Comparison of ENCODE assay signal across 1 cellular context in the genomic region with DNA sequence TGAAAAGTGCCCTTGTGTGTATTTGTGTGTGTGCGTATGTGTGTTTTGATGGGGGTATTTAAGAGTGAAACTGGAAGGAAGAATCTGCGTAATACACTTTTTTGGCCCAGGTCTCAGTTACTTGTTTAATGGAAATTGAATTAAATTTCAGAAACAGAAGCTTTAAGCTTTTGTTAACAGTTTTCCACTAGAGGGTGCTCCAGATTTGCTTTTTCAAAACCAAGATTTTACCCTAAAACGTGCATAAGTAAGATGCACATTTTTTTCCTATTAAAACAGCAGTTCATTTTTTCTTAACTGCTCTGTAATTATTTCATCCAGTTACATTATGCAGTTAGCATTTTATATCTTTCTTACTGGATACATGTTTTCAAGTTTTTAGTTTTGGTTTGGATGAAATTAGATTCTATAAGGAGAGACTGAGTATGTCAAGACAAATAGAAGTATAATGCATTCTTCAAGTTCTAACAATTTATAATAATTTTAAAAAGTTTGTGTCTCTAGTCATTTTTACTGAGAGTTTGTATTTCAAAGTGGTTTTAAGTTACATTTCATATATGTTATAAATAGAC.
TF ChIP-seq lines count a peak whose summit lies in the region.

No MANE protein-coding gene starts in this region.

TF ChIP-seq in liver, 16 proteins besides CTCF, POLR2A, EP300 and RAD21 (continued from another document):
- TF ChIP-seq, protein P1, sequence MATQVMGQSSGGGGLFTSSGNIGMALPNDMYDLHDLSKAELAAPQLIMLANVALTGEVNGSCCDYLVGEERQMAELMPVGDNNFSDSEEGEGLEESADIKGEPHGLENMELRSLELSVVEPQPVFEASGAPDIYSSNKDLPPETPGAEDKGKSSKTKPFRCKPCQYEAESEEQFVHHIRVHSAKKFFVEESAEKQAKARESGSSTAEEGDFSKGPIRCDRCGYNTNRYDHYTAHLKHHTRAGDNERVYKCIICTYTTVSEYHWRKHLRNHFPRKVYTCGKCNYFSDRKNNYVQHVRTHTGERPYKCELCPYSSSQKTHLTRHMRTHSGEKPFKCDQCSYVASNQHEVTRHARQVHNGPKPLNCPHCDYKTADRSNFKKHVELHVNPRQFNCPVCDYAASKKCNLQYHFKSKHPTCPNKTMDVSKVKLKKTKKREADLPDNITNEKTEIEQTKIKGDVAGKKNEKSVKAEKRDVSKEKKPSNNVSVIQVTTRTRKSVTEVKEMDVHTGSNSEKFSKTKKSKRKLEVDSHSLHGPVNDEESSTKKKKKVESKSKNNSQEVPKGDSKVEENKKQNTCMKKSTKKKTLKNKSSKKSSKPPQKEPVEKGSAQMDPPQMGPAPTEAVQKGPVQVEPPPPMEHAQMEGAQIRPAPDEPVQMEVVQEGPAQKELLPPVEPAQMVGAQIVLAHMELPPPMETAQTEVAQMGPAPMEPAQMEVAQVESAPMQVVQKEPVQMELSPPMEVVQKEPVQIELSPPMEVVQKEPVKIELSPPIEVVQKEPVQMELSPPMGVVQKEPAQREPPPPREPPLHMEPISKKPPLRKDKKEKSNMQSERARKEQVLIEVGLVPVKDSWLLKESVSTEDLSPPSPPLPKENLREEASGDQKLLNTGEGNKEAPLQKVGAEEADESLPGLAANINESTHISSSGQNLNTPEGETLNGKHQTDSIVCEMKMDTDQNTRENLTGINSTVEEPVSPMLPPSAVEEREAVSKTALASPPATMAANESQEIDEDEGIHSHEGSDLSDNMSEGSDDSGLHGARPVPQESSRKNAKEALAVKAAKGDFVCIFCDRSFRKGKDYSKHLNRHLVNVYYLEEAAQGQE (IDR thresholded peaks at IDR 0.05), result no peak
- TF ChIP-seq HNF4A (conservative IDR thresholded peaks at IDR 0.05), result no peak
